Comparison of ENCODE assay signal across 9 cellular contexts in genomic region chr9:121853617-121854395, GRCh38.
"Had no signal": no experiment of that assay in that cellular context is flagged by ENCODE, and none has a peak within 500 bp of the region (broad histone marks: within the 10 kb centered on the region; RNA-seq: fewer than 3 reads in every experiment).

No MANE protein-coding gene starts in this region.

- H3K27ac ChIP-seq: transverse colon had no signal

- H3K27ac Mint-ChIP-seq: activated T-helper 1 cell treated with anti-CD3 and anti-CD28 coated beads, Interleukin-12 subunit alpha, Interleukin-12 subunit beta, Interleukin-2, Interleukin-4 antibody, amounts not matched to agents 30 ng/mL and 10 ng/mL and 1 ng/mL, durations not matched to agents 14 hours and 24 hours and 36 hours; stimulated activated memory B cell treated with anti-CD40 and anti-IgM and Interleukin-4, amounts not matched to agents 10 μg/mL and 1 μg/mL and 100 μg/mL, for 72 hours; T-helper 17 cell; WTC11 had no signal

- H3K4me3 ChIP-seq: dorsolateral prefrontal cortex, transverse colon had no signal

- H3K27me3 ChIP-seq: dorsolateral prefrontal cortex, transverse colon had no signal

- H3K27me3 Mint-ChIP-seq: stimulated activated memory B cell treated with anti-CD40 and anti-IgM and Interleukin-4, amounts not matched to agents 10 μg/mL and 1 μg/mL and 100 μg/mL, for 72 hours; T-helper 17 cell had no signal

- H3K9me3 ChIP-seq: transverse colon had no signal

- ATAC-seq: stimulated activated memory B cell treated with anti-CD40 and anti-IgM and Interleukin-4, amounts not matched to agents 10 μg/mL and 1 μg/mL and 100 μg/mL, for 72 hours; T-helper 17 cell; WTC11 had no signal

- H3K36me3 ChIP-seq: transverse colon had no signal

- H3K4me3 Mint-ChIP-seq: activated T-helper 1 cell treated with anti-CD3 and anti-CD28 coated beads, Interleukin-12 subunit alpha, Interleukin-12 subunit beta, Interleukin-2, Interleukin-4 antibody, amounts not matched to agents 30 ng/mL and 10 ng/mL and 1 ng/mL, durations not matched to agents 14 hours and 24 hours and 36 hours; stimulated activated memory B cell treated with anti-CD40 and anti-IgM and Interleukin-4, amounts not matched to agents 10 μg/mL and 1 μg/mL and 100 μg/mL, for 72 hours; T-helper 17 cell; WTC11 had no signal

- H3K4me1 ChIP-seq: transverse colon had no signal

- H3K4me1 Mint-ChIP-seq: T-helper 17 cell had no signal

- DNase-seq: activated CD4-positive, alpha-beta T cell treated with anti-CD3 and anti-CD28 coated beads for 4 hours; activated CD8-positive, alpha-beta memory T cell treated with anti-CD3 and anti-CD28 coated beads for 24 hours; activated naive CD4-positive, alpha-beta T cell; T-helper 17 cell; transverse colon had no signal
